ENCODE assay signal across 8 cellular contexts in the genomic region with DNA sequence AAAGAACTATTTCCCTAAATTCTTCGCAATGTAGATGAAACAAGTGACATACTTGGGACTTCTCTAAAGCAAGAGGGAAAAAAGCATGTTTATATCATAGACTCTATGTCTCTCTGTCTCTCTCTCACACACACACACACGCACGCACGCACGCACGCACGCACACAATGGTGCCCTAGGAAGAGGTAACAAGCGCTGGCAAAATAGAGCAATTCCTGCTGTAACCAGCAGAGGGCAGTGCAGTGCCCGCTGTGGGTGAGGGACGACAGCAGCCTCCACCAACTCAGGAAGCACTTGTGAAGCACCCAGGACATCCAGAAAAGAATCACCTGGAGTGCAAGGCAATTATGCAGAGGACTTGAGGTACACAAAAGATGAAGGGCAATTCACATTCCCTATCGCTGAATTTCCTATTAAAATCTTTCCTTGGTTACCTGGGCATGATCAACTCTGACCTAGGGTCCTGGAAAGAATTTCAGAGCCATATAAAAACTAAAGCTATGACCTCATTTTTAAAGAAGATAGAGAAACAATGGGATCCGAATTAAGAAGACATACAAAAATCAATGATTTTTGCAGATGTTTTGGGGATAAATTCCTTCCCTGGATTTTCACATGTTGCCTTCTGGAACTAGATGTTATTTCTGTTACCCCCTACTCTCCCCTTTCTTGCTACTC.
DNase-seq lines count a peak whose midpoint lies in the region; ATAC-seq lines count a peak whose summit lies in the region.

No MANE protein-coding gene starts in this region.

- no peaks in the 10 kb centered on the region for H3K36me3 ChIP-seq in mesenchymal stem cell (ENCODE audit: control insufficient read depth in 1 of 2, insufficient read depth in 2 of 2, low read depth in 1 of 2, low read length in 2 of 2)

- no peak overlapping the region for H3K23ac ChIP-seq in mesenchymal stem cell (ENCODE audit: low read length in 2 of 2)

- no peaks in the 10 kb centered on the region for H3K9me3 ChIP-seq in mesenchymal stem cell (ENCODE audit: control insufficient read depth, low read length)

- H3K4ac ChIP-seq in mesenchymal stem cell (ENCODE audit: low read depth in 1 of 2, low read length in 2 of 2) = no peak overlapping the region

- H3K4me2 ChIP-seq in mesenchymal stem cell (ENCODE audit: low read length, poor library complexity, severe bottlenecking) = no peak overlapping the region

- no peak overlapping the region for H4K8ac ChIP-seq in mesenchymal stem cell (ENCODE audit: low read length)

- no peak overlapping the region for H3K4me3 ChIP-seq in mesenchymal stem cell (ENCODE audit: insufficient read depth in 1 of 2, low read depth in 1 of 2, low read length in 2 of 2)

- no peak overlapping the region for H2BK15ac ChIP-seq in mesenchymal stem cell (ENCODE audit: low read depth, poor library complexity, severe bottlenecking)

- no peak overlapping the region for H3K14ac ChIP-seq in mesenchymal stem cell (ENCODE audit: low read length in 2 of 2)

- H4K91ac ChIP-seq in mesenchymal stem cell (ENCODE audit: low read length) = no peak overlapping the region

- no peaks in the 10 kb centered on the region for H3K27me3 ChIP-seq in mesenchymal stem cell (ENCODE audit: control insufficient read depth in 1 of 2, insufficient read depth in 1 of 2, low read length in 2 of 2)

- peak; percentile 89 for ATAC-seq in GM18870 (IDR thresholded peaks at IDR 0.05; ENCODE audit: unreplicated experiment)
- ATAC-seq in HG03066 (IDR thresholded peaks at IDR 0.05; ENCODE audit: low read depth, unreplicated experiment) = peak; percentile 93

- no peaks in the 10 kb centered on the region for H3K79me1 ChIP-seq in mesenchymal stem cell (replicated peaks; ENCODE audit: low read length, poor library complexity, severe bottlenecking)

- no peak overlapping the region for H2AK5ac ChIP-seq in mesenchymal stem cell (ENCODE audit: low read length, severe bottlenecking)

- H3K18ac ChIP-seq in mesenchymal stem cell (ENCODE audit: low read depth in 1 of 2, low read length in 2 of 2) = no peak overlapping the region

- WGBS in mesenchymal stem cell = 22% methylated on average over 11 of the region's 12 CpGs

- H2BK12ac ChIP-seq in mesenchymal stem cell (ENCODE audit: low read length in 2 of 2) = no peak overlapping the region

- no peak overlapping the region for H3K27ac ChIP-seq in mesenchymal stem cell (ENCODE audit: low read length, poor library complexity, severe bottlenecking)

- no peaks in the 10 kb centered on the region for H3K4me1 ChIP-seq in mesenchymal stem cell (ENCODE audit: control insufficient read depth, insufficient read depth, low read depth, low read length)

- DNase-seq in AG20443 (ENCODE audit: low spot score) (peak; percentile 78), NCI-H2107 treated with DMSO at 0.1 percent for 48 hours (lab: John Stamatoyannopoulos, UW; ENCODE audit: unreplicated experiment) (peak; percentile 42), dedifferentiated amniotic fluid mesenchymal stem cell (ENCODE audit: extremely low spot score) (peak; percentile 18), mesenchymal stem cell (peak; percentile 73)
- DNase-seq in activated CD4-positive, alpha-beta T cell treated with anti-CD3 and anti-CD28 coated beads for 1 hour = peak; percentile 22
- peak; percentile 4 to 8 for DNase-seq in stimulated activated CD8-positive, alpha-beta memory T cell treated with anti-CD3 and anti-CD28 coated beads, Interleukin-4, amount 100 ng/mL, for 4 hours (ENCODE audit: low read depth in 2 of 2, low spot score in 1 of 2)

- H2BK120ac ChIP-seq in mesenchymal stem cell (ENCODE audit: low read depth, low read length) = no peak overlapping the region

- no peak overlapping the region for H2BK5ac ChIP-seq in mesenchymal stem cell (ENCODE audit: low read depth, low read length, poor library complexity, severe bottlenecking)

- H2AFZ ChIP-seq in mesenchymal stem cell (ENCODE audit: low read depth, low read length) = no peak overlapping the region

- H3K9ac ChIP-seq in mesenchymal stem cell (ENCODE audit: low read length) = no peak overlapping the region

Comparison
In these comparisons a context has a peak if more than half of its experiments do, and no peak if none do; other contexts are left out.
1. DNase-seq: peak in every context shown above with its lines; median percentile 78 in AG20443; 73 in mesenchymal stem cell; 42 in NCI-H2107 treated with DMSO at 0.1 percent for 48 hours; 22 in activated CD4-positive, alpha-beta T cell treated with anti-CD3 and anti-CD28 coated beads for 1 hour; 18 in dedifferentiated amniotic fluid mesenchymal stem cell; 6 in stimulated activated CD8-positive, alpha-beta memory T cell treated with anti-CD3 and anti-CD28 coated beads, Interleukin-4, amount 100 ng/mL, for 4 hours.